In the genomic region with DNA sequence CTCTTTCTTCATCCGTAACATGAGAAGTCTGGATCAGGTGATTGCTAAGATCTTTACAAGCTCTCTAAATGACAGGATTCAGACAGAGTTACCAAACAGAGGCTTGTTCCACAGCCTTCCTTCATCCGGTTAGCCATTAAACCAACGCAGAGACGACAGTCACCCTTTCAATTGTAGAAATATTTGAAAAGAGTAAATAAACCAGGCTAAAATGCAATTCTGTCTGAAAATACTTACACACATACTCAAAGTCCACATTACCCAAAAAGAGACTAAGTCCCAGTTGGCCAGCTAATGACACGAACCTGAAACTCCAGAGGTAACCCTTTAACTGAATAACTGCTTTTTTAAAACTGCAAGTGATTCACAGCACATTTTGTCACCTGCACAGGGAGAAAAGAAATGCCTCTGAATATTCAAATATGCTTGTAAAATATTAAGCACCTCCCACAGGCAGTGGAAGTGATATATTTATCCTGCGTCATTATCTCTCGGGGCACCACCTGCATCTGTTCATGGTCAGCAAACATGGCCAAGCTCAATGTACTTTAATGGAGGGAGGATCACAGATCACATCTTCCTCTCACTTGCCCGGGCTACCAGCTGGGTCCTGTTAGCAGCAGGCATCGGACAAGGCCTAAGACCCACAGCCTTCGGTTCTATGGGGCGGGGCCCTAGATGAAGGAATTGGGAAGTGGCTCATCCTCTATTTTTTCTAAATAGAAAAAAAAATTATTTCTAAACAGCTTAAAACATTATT, we compare ENCODE assay signal across 3 cellular contexts.
TF ChIP-seq lines count a peak whose summit lies in the region.

No MANE protein-coding gene starts in this region.

TF ChIP-seq in A549, 52 proteins besides CTCF, POLR2A, EP300 and RAD21 (continued from another document):
- TF ChIP-seq, protein P1, sequence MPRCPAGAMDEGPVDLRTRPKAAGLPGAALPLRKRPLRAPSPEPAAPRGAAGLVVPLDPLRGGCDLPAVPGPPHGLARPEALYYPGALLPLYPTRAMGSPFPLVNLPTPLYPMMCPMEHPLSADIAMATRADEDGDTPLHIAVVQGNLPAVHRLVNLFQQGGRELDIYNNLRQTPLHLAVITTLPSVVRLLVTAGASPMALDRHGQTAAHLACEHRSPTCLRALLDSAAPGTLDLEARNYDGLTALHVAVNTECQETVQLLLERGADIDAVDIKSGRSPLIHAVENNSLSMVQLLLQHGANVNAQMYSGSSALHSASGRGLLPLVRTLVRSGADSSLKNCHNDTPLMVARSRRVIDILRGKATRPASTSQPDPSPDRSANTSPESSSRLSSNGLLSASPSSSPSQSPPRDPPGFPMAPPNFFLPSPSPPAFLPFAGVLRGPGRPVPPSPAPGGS (IDR thresholded peaks at IDR 0.05): no peak
- TF ChIP-seq, protein P2, sequence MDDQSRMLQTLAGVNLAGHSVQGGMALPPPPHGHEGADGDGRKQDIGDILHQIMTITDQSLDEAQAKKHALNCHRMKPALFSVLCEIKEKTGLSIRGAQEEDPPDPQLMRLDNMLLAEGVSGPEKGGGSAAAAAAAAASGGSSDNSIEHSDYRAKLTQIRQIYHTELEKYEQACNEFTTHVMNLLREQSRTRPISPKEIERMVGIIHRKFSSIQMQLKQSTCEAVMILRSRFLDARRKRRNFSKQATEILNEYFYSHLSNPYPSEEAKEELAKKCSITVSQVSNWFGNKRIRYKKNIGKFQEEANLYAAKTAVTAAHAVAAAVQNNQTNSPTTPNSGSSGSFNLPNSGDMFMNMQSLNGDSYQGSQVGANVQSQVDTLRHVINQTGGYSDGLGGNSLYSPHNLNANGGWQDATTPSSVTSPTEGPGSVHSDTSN (IDR thresholded peaks at IDR 0.05): no peak
- TF ChIP-seq CBX2 (IDR thresholded peaks at IDR 0.05; ENCODE audit: borderline replicate concordance, low read depth) (no peak), MAFK (IDR thresholded peaks at IDR 0.05; ENCODE audit: partially characterized antibody) (no peak), ZC3H11A (IDR thresholded peaks at IDR 0.05) (no peak), HOXB13 (CRISPR knock-in tag; IDR thresholded peaks at IDR 0.05; ENCODE audit: low read depth) (no peak), FOXS1 (CRISPR knock-in tag; IDR thresholded peaks at IDR 0.05) (no peak), PHF8 (IDR thresholded peaks at IDR 0.05; ENCODE audit: borderline replicate concordance, low read depth) (no peak), JUN (IDR thresholded peaks at IDR 0.05) (no peak)
- TF ChIP-seq, protein P3, sequence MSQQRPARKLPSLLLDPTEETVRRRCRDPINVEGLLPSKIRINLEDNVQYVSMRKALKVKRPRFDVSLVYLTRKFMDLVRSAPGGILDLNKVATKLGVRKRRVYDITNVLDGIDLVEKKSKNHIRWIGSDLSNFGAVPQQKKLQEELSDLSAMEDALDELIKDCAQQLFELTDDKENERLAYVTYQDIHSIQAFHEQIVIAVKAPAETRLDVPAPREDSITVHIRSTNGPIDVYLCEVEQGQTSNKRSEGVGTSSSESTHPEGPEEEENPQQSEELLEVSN (IDR thresholded peaks at IDR 0.05; ENCODE audit: borderline replicate concordance, low read depth): no peak

TF ChIP-seq in K562, 482 proteins besides CTCF, POLR2A, EP300 and RAD21 (continued from another document):
- no peak for TF ChIP-seq YBX1 (IDR thresholded peaks at IDR 0.05)
- no peak for TF ChIP-seq KAT2B (IDR thresholded peaks at IDR 0.05; ENCODE audit: low read depth, low read length)
- TF ChIP-seq COPS2 (conservative IDR thresholded peaks at IDR 0.05): no peak
- no peak for TF ChIP-seq NRF1 (conservative IDR thresholded peaks at IDR 0.05 in 1 of 2, IDR thresholded peaks at IDR 0.05 in 1 of 2)
- TF ChIP-seq, protein P4, sequence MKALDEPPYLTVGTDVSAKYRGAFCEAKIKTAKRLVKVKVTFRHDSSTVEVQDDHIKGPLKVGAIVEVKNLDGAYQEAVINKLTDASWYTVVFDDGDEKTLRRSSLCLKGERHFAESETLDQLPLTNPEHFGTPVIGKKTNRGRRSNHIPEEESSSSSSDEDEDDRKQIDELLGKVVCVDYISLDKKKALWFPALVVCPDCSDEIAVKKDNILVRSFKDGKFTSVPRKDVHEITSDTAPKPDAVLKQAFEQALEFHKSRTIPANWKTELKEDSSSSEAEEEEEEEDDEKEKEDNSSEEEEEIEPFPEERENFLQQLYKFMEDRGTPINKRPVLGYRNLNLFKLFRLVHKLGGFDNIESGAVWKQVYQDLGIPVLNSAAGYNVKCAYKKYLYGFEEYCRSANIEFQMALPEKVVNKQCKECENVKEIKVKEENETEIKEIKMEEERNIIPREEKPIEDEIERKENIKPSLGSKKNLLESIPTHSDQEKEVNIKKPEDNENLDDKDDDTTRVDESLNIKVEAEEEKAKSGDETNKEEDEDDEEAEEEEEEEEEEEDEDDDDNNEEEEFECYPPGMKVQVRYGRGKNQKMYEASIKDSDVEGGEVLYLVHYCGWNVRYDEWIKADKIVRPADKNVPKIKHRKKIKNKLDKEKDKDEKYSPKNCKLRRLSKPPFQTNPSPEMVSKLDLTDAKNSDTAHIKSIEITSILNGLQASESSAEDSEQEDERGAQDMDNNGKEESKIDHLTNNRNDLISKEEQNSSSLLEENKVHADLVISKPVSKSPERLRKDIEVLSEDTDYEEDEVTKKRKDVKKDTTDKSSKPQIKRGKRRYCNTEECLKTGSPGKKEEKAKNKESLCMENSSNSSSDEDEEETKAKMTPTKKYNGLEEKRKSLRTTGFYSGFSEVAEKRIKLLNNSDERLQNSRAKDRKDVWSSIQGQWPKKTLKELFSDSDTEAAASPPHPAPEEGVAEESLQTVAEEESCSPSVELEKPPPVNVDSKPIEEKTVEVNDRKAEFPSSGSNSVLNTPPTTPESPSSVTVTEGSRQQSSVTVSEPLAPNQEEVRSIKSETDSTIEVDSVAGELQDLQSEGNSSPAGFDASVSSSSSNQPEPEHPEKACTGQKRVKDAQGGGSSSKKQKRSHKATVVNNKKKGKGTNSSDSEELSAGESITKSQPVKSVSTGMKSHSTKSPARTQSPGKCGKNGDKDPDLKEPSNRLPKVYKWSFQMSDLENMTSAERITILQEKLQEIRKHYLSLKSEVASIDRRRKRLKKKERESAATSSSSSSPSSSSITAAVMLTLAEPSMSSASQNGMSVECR (CRISPR knock-in tag; IDR thresholded peaks at IDR 0.05): no peak
- TF ChIP-seq SLC30A9 (CRISPR knock-in tag; IDR thresholded peaks at IDR 0.05): no peak

TF ChIP-seq in liver, 16 proteins besides CTCF, POLR2A, EP300 and RAD21 (continued from another document):
- TF ChIP-seq, protein P5, sequence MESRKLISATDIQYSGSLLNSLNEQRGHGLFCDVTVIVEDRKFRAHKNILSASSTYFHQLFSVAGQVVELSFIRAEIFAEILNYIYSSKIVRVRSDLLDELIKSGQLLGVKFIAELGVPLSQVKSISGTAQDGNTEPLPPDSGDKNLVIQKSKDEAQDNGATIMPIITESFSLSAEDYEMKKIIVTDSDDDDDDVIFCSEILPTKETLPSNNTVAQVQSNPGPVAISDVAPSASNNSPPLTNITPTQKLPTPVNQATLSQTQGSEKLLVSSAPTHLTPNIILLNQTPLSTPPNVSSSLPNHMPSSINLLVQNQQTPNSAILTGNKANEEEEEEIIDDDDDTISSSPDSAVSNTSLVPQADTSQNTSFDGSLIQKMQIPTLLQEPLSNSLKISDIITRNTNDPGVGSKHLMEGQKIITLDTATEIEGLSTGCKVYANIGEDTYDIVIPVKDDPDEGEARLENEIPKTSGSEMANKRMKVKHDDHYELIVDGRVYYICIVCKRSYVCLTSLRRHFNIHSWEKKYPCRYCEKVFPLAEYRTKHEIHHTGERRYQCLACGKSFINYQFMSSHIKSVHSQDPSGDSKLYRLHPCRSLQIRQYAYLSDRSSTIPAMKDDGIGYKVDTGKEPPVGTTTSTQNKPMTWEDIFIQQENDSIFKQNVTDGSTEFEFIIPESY (IDR thresholded peaks at IDR 0.05): no peak
- no peak for TF ChIP-seq GABPA (IDR thresholded peaks at IDR 0.05 in 1 of 2, conservative IDR thresholded peaks at IDR 0.05 in 1 of 2)
- peak; percentile 33 for TF ChIP-seq HNF4G (IDR thresholded peaks at IDR 0.05)
- TF ChIP-seq FOXA1 (IDR thresholded peaks at IDR 0.05): no peak
- TF ChIP-seq, protein P6, sequence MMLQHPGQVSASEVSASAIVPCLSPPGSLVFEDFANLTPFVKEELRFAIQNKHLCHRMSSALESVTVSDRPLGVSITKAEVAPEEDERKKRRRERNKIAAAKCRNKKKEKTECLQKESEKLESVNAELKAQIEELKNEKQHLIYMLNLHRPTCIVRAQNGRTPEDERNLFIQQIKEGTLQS (IDR thresholded peaks at IDR 0.05): no peak
- peak; percentile 32 for TF ChIP-seq FOXA2 (IDR thresholded peaks at IDR 0.05)
- no peak for TF ChIP-seq NR2F2 (IDR thresholded peaks at IDR 0.05)
- peak; percentile 81 for TF ChIP-seq SP1 (IDR thresholded peaks at IDR 0.05)
- TF ChIP-seq, protein P7, sequence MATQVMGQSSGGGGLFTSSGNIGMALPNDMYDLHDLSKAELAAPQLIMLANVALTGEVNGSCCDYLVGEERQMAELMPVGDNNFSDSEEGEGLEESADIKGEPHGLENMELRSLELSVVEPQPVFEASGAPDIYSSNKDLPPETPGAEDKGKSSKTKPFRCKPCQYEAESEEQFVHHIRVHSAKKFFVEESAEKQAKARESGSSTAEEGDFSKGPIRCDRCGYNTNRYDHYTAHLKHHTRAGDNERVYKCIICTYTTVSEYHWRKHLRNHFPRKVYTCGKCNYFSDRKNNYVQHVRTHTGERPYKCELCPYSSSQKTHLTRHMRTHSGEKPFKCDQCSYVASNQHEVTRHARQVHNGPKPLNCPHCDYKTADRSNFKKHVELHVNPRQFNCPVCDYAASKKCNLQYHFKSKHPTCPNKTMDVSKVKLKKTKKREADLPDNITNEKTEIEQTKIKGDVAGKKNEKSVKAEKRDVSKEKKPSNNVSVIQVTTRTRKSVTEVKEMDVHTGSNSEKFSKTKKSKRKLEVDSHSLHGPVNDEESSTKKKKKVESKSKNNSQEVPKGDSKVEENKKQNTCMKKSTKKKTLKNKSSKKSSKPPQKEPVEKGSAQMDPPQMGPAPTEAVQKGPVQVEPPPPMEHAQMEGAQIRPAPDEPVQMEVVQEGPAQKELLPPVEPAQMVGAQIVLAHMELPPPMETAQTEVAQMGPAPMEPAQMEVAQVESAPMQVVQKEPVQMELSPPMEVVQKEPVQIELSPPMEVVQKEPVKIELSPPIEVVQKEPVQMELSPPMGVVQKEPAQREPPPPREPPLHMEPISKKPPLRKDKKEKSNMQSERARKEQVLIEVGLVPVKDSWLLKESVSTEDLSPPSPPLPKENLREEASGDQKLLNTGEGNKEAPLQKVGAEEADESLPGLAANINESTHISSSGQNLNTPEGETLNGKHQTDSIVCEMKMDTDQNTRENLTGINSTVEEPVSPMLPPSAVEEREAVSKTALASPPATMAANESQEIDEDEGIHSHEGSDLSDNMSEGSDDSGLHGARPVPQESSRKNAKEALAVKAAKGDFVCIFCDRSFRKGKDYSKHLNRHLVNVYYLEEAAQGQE (IDR thresholded peaks at IDR 0.05): peak; percentile 40
- peak; percentile 87 to 90 for TF ChIP-seq HNF4A (conservative IDR thresholded peaks at IDR 0.05)
- TF ChIP-seq, protein P8, sequence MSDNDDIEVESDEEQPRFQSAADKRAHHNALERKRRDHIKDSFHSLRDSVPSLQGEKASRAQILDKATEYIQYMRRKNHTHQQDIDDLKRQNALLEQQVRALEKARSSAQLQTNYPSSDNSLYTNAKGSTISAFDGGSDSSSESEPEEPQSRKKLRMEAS (IDR thresholded peaks at IDR 0.05): no peak
- no peak for TF ChIP-seq EGR1 (IDR thresholded peaks at IDR 0.05; ENCODE audit: low read depth in 2 of 2)
